In genomic region chr2:433216-433615, GRCh38 we compare ENCODE assay signal across 30 cellular contexts.
"Had no signal": no experiment of that assay in that cellular context is flagged by ENCODE, and none has a peak within 500 bp of the region (broad histone marks: within the 10 kb centered on the region; RNA-seq: fewer than 3 reads in every experiment).

No MANE protein-coding gene starts in this region.

- H3K27me3 ChIP-seq: adrenal gland, body of pancreas, hepatocyte had no signal

- H3K4me1 ChIP-seq: adrenal gland, gastroesophageal sphincter had no signal

- H3K27ac ChIP-seq: adrenal gland, body of pancreas, gastroesophageal sphincter, heart right ventricle, hepatocyte, WERI-Rb-1 had no signal

- DNase-seq: activated B cell treated with CpG ODN at 0.5 μM for 24 hours; activated CD4-positive, alpha-beta memory T cell treated with anti-CD3 and anti-CD28 coated beads, Interleukin-2, amount 10 ng/mL, durations not matched to agents 7 days and 5 days; activated CD4-positive, alpha-beta T cell treated with anti-CD3 and anti-CD28 coated beads, Interleukin-2, amount 10 ng/mL, durations not matched to agents 7 days and 5 days; activated CD4-positive, alpha-beta T cell treated with anti-CD3 and anti-CD28 coated beads, Interleukin-2, amount 50 U/mL, for 4 hours; activated effector memory CD4-positive, alpha-beta T cell treated with anti-CD3 and anti-CD28 coated beads, Interleukin-2, amount 50 U/mL, for 16 hours; activated naive CD4-positive, alpha-beta T cell treated with anti-CD3 and anti-CD28 coated beads for 36 hours; activated naive CD8-positive, alpha-beta T cell treated with anti-CD3 and anti-CD28 coated beads for 36 hours; activated naive CD8-positive, alpha-beta T cell treated with anti-CD3 and anti-CD28 coated beads, Interleukin-2, amount 50 U/mL, for 24 hours; activated T-cell treated with anti-CD3 and anti-CD28 coated beads, Interleukin-2, amount 50 U/mL, for 1 hour; activated T-cell treated with anti-CD3 and anti-CD28 coated beads, Interleukin-2, amount 50 U/mL, for 48 hours; adrenal gland; amygdala; aorta; body of pancreas; caudate nucleus; effector CD8-positive, alpha-beta T cell; foreskin melanocyte; heart right ventricle; T-helper 1 cell; T-helper 17 cell; T1000; WERI-Rb-1 had no signal

- H3K36me3 ChIP-seq: adrenal gland, gastroesophageal sphincter, heart right ventricle, WERI-Rb-1 had no signal

- H3K36me3 Mint-ChIP-seq: activated naive CD4-positive, alpha-beta T cell treated with anti-CD3 and anti-CD28 coated beads, Interleukin-2, amount 50 U/mL, for 24 hours; activated naive CD8-positive, alpha-beta T cell treated with anti-CD3 and anti-CD28 coated beads for 36 hours had no signal

- ATAC-seq: activated CD4-positive, CD25-positive, alpha-beta regulatory T cell treated with anti-CD3 and anti-CD28 coated beads, Interleukin-2, amount 50 U/mL, for 24 hours; activated naive CD8-positive, alpha-beta T cell treated with anti-CD3 and anti-CD28 coated beads, Interleukin-2, amount 50 U/mL, for 24 hours; esophagus mucosa; gastroesophageal sphincter; heart right ventricle; T-helper 17 cell had no signal

- H3K4me3 Mint-ChIP-seq: activated B cell treated with CpG ODN at 0.5 μM for 24 hours; activated CD4-positive, alpha-beta memory T cell treated with anti-CD3 and anti-CD28 coated beads, Interleukin-2, amount 10 ng/mL, durations not matched to agents 7 days and 5 days; activated CD4-positive, alpha-beta T cell treated with anti-CD3 and anti-CD28 coated beads, Interleukin-2, amount 10 ng/mL, durations not matched to agents 7 days and 5 days; activated naive CD4-positive, alpha-beta T cell treated with anti-CD3 and anti-CD28 coated beads for 36 hours; activated naive CD4-positive, alpha-beta T cell treated with anti-CD3 and anti-CD28 coated beads, Interleukin-2, amount 50 U/mL, for 24 hours; activated naive CD8-positive, alpha-beta T cell treated with anti-CD3 and anti-CD28 coated beads for 36 hours; activated naive CD8-positive, alpha-beta T cell treated with anti-CD3 and anti-CD28 coated beads, Interleukin-2, amount 50 U/mL, for 24 hours; activated T-helper 1 cell treated with anti-CD3 and anti-CD28 coated beads, Interleukin-12 subunit alpha, Interleukin-12 subunit beta, Interleukin-2, Interleukin-4 antibody, amounts not matched to agents 30 ng/mL and 10 ng/mL and 1 ng/mL, durations not matched to agents 14 hours and 24 hours and 36 hours; T-helper 17 cell; T-helper 2 cell treated with Interferon-gamma antibody and Interleukin-4, amounts not matched to agents 5 μg/mL and 100 μg/mL, for 36 hours had no signal

- H3K9me3 ChIP-seq: adrenal gland, body of pancreas, gastroesophageal sphincter, heart right ventricle had no signal

- H3K27ac Mint-ChIP-seq: activated B cell treated with CpG ODN at 0.5 μM for 24 hours; activated CD4-positive, alpha-beta memory T cell treated with anti-CD3 and anti-CD28 coated beads, Interleukin-2, amount 10 ng/mL, durations not matched to agents 7 days and 5 days; activated CD4-positive, alpha-beta T cell treated with anti-CD3 and anti-CD28 coated beads, Interleukin-2, amount 10 ng/mL, durations not matched to agents 7 days and 5 days; activated naive CD4-positive, alpha-beta T cell treated with anti-CD3 and anti-CD28 coated beads for 36 hours; activated naive CD4-positive, alpha-beta T cell treated with anti-CD3 and anti-CD28 coated beads, Interleukin-2, amount 50 U/mL, for 24 hours; activated naive CD8-positive, alpha-beta T cell treated with anti-CD3 and anti-CD28 coated beads for 36 hours; activated naive CD8-positive, alpha-beta T cell treated with anti-CD3 and anti-CD28 coated beads, Interleukin-2, amount 50 U/mL, for 24 hours; activated T-helper 1 cell treated with anti-CD3 and anti-CD28 coated beads, Interleukin-12 subunit alpha, Interleukin-12 subunit beta, Interleukin-2, Interleukin-4 antibody, amounts not matched to agents 30 ng/mL and 10 ng/mL and 1 ng/mL, durations not matched to agents 14 hours and 24 hours and 36 hours; activated T-helper 2 cell treated with anti-CD3 and anti-CD28 coated beads, Interferon-gamma antibody, Interleukin-2, Interleukin-4, amounts not matched to agents 10 μg/mL and 5 μg/mL and 100 μg/mL, durations not matched to agents 14 hours and 24 hours and 36 hours; T-helper 2 cell treated with Interferon-gamma antibody and Interleukin-4, amounts not matched to agents 5 μg/mL and 100 μg/mL, for 36 hours had no signal

- H3K4me3 ChIP-seq: adrenal gland, body of pancreas, gastroesophageal sphincter, heart right ventricle, hepatocyte had no signal

- H3K9me3 Mint-ChIP-seq: activated B cell treated with CpG ODN at 0.5 μM for 24 hours; activated CD4-positive, alpha-beta memory T cell treated with anti-CD3 and anti-CD28 coated beads, Interleukin-2, amount 10 ng/mL, durations not matched to agents 7 days and 5 days; activated CD4-positive, alpha-beta T cell treated with anti-CD3 and anti-CD28 coated beads, Interleukin-2, amount 10 ng/mL, durations not matched to agents 7 days and 5 days; activated naive CD4-positive, alpha-beta T cell treated with anti-CD3 and anti-CD28 coated beads for 36 hours; activated naive CD4-positive, alpha-beta T cell treated with anti-CD3 and anti-CD28 coated beads, Interleukin-2, amount 50 U/mL, for 24 hours; activated naive CD8-positive, alpha-beta T cell treated with anti-CD3 and anti-CD28 coated beads for 36 hours; activated naive CD8-positive, alpha-beta T cell treated with anti-CD3 and anti-CD28 coated beads, Interleukin-2, amount 50 U/mL, for 24 hours; activated T-helper 1 cell treated with anti-CD3 and anti-CD28 coated beads, Interleukin-12 subunit alpha, Interleukin-12 subunit beta, Interleukin-2, Interleukin-4 antibody, amounts not matched to agents 30 ng/mL and 10 ng/mL and 1 ng/mL, durations not matched to agents 14 hours and 24 hours and 36 hours; activated T-helper 2 cell treated with anti-CD3 and anti-CD28 coated beads, Interferon-gamma antibody, Interleukin-2, Interleukin-4, amounts not matched to agents 10 μg/mL and 5 μg/mL and 100 μg/mL, durations not matched to agents 14 hours and 24 hours and 36 hours had no signal

- H3K27me3 Mint-ChIP-seq: activated B cell treated with CpG ODN at 0.5 μM for 24 hours; activated CD4-positive, alpha-beta memory T cell treated with anti-CD3 and anti-CD28 coated beads, Interleukin-2, amount 10 ng/mL, durations not matched to agents 7 days and 5 days; activated naive CD4-positive, alpha-beta T cell treated with anti-CD3 and anti-CD28 coated beads, Interleukin-2, amount 50 U/mL, for 24 hours; activated naive CD8-positive, alpha-beta T cell treated with anti-CD3 and anti-CD28 coated beads for 36 hours; activated naive CD8-positive, alpha-beta T cell treated with anti-CD3 and anti-CD28 coated beads, Interleukin-2, amount 50 U/mL, for 24 hours; T-helper 17 cell had no signal
